In the genomic region with DNA sequence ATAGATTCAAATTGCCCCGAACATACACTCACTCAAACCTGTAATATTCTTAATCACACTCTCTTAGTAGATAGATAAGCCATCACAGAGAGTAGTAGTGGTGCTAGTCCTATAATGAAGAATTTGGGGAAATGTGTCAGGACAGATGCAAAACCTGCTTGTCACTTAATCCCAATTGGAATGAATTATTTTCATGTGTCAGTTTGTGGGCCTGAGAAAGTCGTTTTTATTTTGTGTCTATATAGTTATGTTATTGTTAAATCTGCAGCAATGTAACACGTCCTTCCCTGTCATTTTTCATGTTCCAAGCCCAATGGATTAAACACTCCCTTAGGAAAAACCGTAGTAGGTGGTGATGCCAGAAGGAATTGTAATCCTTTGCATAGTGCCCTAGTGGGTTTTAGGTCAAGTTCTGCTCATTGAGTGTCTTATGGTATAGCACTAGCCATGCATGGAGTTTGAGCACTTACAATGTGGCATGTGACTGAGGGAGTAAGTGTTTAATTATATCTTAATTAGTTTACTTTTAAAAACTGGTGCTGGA, we compare ENCODE assay signal across 11 cellular contexts.
DNase-seq lines count a peak whose midpoint lies in the region; ATAC-seq, FAIRE-seq and TF ChIP-seq lines count a peak whose summit lies in the region.
"Had no signal": no experiment of that assay in that cellular context is flagged by ENCODE, and none has a peak within 500 bp of the region (broad histone marks: within the 10 kb centered on the region; RNA-seq: fewer than 3 reads in every experiment).

No MANE protein-coding gene starts in this region.

- H3K27me3 ChIP-seq in SK-N-SH (ENCODE audit: insufficient read depth) (no peaks in the 10 kb centered on the region), HUES64 (ENCODE audit: insufficient read depth, low read length) (no peaks in the 10 kb centered on the region)
- H3K27me3 ChIP-seq: tibial artery had no signal

- TF ChIP-seq EP300 in SK-N-SH (IDR thresholded peaks at IDR 0.05; ENCODE audit: borderline replicate concordance in 1 of 2, low read depth in 1 of 2, low read length in 1 of 2): no peak

- no peaks in the 10 kb centered on the region for H3K9me3 Mint-ChIP-seq in activated CD4-positive, alpha-beta memory T cell treated with anti-CD3 and anti-CD28 coated beads, Interleukin-2, amount 10 ng/mL, durations not matched to agents 7 days and 5 days
- H3K9me3 Mint-ChIP-seq in natural killer cell: no peaks in the 10 kb centered on the region

- peak overlapping the region; percentile 82 for H3K4me3 Mint-ChIP-seq in activated CD4-positive, alpha-beta memory T cell treated with anti-CD3 and anti-CD28 coated beads, Interleukin-2, amount 10 ng/mL, durations not matched to agents 7 days and 5 days
- peak overlapping the region; percentile 45 for H3K4me3 Mint-ChIP-seq in natural killer cell

- ATAC-seq in SK-N-SH treated with all-trans-retinoic acid at 6 μM for 48 hours (no peak), natural killer cell (no peak), left lobe of liver (no peak)
- ATAC-seq: left ventricle myocardium superior had no signal

- 21% methylated on average over 4 of the region's 4 CpGs for WGBS in SK-N-SH (ENCODE audit: low lambda C conversion rate)
- WGBS in HUES64: 35% methylated on average over 3 of the region's 4 CpGs

- H3K4me1 Mint-ChIP-seq in activated CD4-positive, alpha-beta memory T cell treated with anti-CD3 and anti-CD28 coated beads, Interleukin-2, amount 10 ng/mL, durations not matched to agents 7 days and 5 days: peaks cover 54% of the 10 kb centered on the region
- H3K4me1 Mint-ChIP-seq in natural killer cell: peaks cover 36 to 41% of the 10 kb centered on the region in 2 donors

- H3K4me3 ChIP-seq in SK-N-SH (ENCODE audit: low read depth in 2 of 2, low read length in 1 of 2) (peak overlapping the region; percentile 40 to 42; a peak in 3 of 4 replicates), HUES64 (ENCODE audit: low read length) (peak overlapping the region; percentile 84)
- H3K4me3 ChIP-seq: tibial artery had no signal

- H3K9me2 ChIP-seq in SK-N-SH: no peaks in the 10 kb centered on the region

- H3K9me3 ChIP-seq in SK-N-SH (no peaks in the 10 kb centered on the region), HUES64 (ENCODE audit: insufficient read depth, low read depth, low read length) (no peaks in the 10 kb centered on the region)
- H3K9me3 ChIP-seq: tibial artery had no signal

- H2AFZ ChIP-seq in SK-N-SH (ENCODE audit: low read depth): peak overlapping the region; percentile 45; the same call in 1 of the 2 replicates

- H3K27me3 Mint-ChIP-seq in activated CD4-positive, alpha-beta memory T cell treated with anti-CD3 and anti-CD28 coated beads, Interleukin-2, amount 10 ng/mL, durations not matched to agents 7 days and 5 days: no peaks in the 10 kb centered on the region
- no peaks in the 10 kb centered on the region for H3K27me3 Mint-ChIP-seq in natural killer cell (ENCODE audit: low read depth in 2 of 2)

- H3K27ac Mint-ChIP-seq in activated CD4-positive, alpha-beta memory T cell treated with anti-CD3 and anti-CD28 coated beads, Interleukin-2, amount 10 ng/mL, durations not matched to agents 7 days and 5 days: peak overlapping the region; percentile 98
- H3K27ac Mint-ChIP-seq in natural killer cell: peak overlapping the region; percentile 97 to 98

- TF ChIP-seq CTCF in SK-N-SH (IDR thresholded peaks at IDR 0.05) (no peak), natural killer cell (IDR thresholded peaks at IDR 0.05) (no peak)

- no peaks in the 10 kb centered on the region for H4K20me1 ChIP-seq in SK-N-SH (ENCODE audit: insufficient read depth)

- H3K36me3 Mint-ChIP-seq in activated CD4-positive, alpha-beta memory T cell treated with anti-CD3 and anti-CD28 coated beads, Interleukin-2, amount 10 ng/mL, durations not matched to agents 7 days and 5 days (ENCODE audit: low read depth): peaks cover 38% of the 10 kb centered on the region
- no peaks in the 10 kb centered on the region for H3K36me3 Mint-ChIP-seq in natural killer cell

- H3K4me1 ChIP-seq in SK-N-SH (ENCODE audit: control insufficient read depth in 1 of 2, insufficient read depth in 2 of 2, low read depth in 1 of 2, low read length in 1 of 2) (peaks cover 12 to 18% of the 10 kb centered on the region in 2 experiments), HUES64 (ENCODE audit: insufficient read depth, low read length) (peaks cover 38% of the 10 kb centered on the region)

- H3F3A ChIP-seq in SK-N-SH (replicated peaks; ENCODE audit: insufficient read depth): peaks cover 43% of the 10 kb centered on the region

- peak overlapping the region; percentile 70 for H3K4me2 ChIP-seq in SK-N-SH

- no peak for TF ChIP-seq RAD21 in SK-N-SH (IDR thresholded peaks at IDR 0.05; ENCODE audit: low read length)

- intact Hi-C loops in natural killer cell (cut with micrococcal nuclease): no loop called here

- POLR2A ChIA-PET in SK-N-SH (lab: Yijun Ruan, JAX): no interaction called here
- POLR2A ChIA-PET in activated CD4-positive, alpha-beta memory T cell treated with anti-CD3 and anti-CD28 coated beads, Interleukin-2, amount 10 ng/mL, durations not matched to agents 7 days and 5 days (lab: Charles Lee): interaction anchor here (1.0 to 15.8 kb wide), 6 partner anchors 10 to 871 kb away, joined by 3 to 971 read pairs (median 39); a partner anchor contains a TSS

- H3K36me3 ChIP-seq in SK-N-SH (replicated peaks in 1 of 2; ENCODE audit: control insufficient read depth in 1 of 2, insufficient read depth in 2 of 2, low read length in 1 of 2) (peaks cover 10 to 18% of the 10 kb centered on the region in 2 experiments), HUES64 (ENCODE audit: insufficient read depth, low read length) (peaks cover 5% of the 10 kb centered on the region; the same call in 1 of the 2 replicates)
- H3K36me3 ChIP-seq: tibial artery had no signal

- H3K9ac ChIP-seq in SK-N-SH: peak overlapping the region; percentile 72; the same call in 1 of the 2 replicates
- peak overlapping the region; percentile 74; the same call in 1 of the 2 replicates for H3K9ac ChIP-seq in HUES64 (ENCODE audit: low read depth, low read length)

- H3K27ac ChIP-seq in SK-N-SH (ENCODE audit: low read depth in 2 of 2, low read length in 1 of 2) (peak overlapping the region; percentile 42 to 67), HUES64 (ENCODE audit: low read depth, low read length) (peak overlapping the region; percentile 11; the same call in 1 of the 2 replicates)
- H3K27ac ChIP-seq: tibial artery had no signal

- DNase-seq in SK-N-SH (no peak), natural killer cell (no peak), left lobe of liver (ENCODE audit: low spot score) (no peak), GM12891 (ENCODE audit: insufficient read length, low spot score) (no peak)
- DNase-seq in activated CD4-positive, alpha-beta memory T cell treated with anti-CD3 and anti-CD28 coated beads, Interleukin-2, amount 10 ng/mL, durations not matched to agents 7 days and 5 days: no peak
- no peak for DNase-seq in stimulated activated CD4-positive, alpha-beta T cell treated with anti-CD3 and anti-CD28 coated beads, Interleukin-4, amount 100 ng/mL, for 24 hours
- DNase-seq: left ventricle myocardium superior, SW 1271, tibial artery had no signal

- no peak for TF ChIP-seq POLR2A in GM12891 (IDR thresholded peaks at IDR 0.05; ENCODE audit: low read depth, low read length)

- FAIRE-seq in GM12891 (lab: Jason Lieb, UNC): no peak

- peaks cover 63% of the 10 kb centered on the region for H3K79me2 ChIP-seq in SK-N-SH (ENCODE audit: insufficient read depth)

- CTCF ChIA-PET in SK-N-SH (lab: Yijun Ruan, JAX): interaction anchor here (0.6 kb wide), 1 partner anchor 44 kb away, joined by 4 read pairs; no protein-coding TSS in a partner anchor
- CTCF ChIA-PET in activated CD4-positive, alpha-beta memory T cell treated with anti-CD3 and anti-CD28 coated beads, Interleukin-2, amount 10 ng/mL, durations not matched to agents 7 days and 5 days (lab: Charles Lee): no interaction called here

TF ChIP-seq in SK-N-SH, 30 proteins besides CTCF, POLR2A, EP300 and RAD21 (continues in another document):
- TF ChIP-seq FOXM1 (IDR thresholded peaks at IDR 0.05; ENCODE audit: low read depth) (no peak), ELF1 (IDR thresholded peaks at IDR 0.05) (no peak), GATA2 (CRISPR knock-in tag; IDR thresholded peaks at IDR 0.05) (no peak)
- TF ChIP-seq, protein P1, sequence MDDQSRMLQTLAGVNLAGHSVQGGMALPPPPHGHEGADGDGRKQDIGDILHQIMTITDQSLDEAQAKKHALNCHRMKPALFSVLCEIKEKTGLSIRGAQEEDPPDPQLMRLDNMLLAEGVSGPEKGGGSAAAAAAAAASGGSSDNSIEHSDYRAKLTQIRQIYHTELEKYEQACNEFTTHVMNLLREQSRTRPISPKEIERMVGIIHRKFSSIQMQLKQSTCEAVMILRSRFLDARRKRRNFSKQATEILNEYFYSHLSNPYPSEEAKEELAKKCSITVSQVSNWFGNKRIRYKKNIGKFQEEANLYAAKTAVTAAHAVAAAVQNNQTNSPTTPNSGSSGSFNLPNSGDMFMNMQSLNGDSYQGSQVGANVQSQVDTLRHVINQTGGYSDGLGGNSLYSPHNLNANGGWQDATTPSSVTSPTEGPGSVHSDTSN (IDR thresholded peaks at IDR 0.05): no peak

TF ChIP-seq in GM12891, 5 proteins besides CTCF, POLR2A, EP300 and RAD21:
- TF ChIP-seq POU2F2 (IDR thresholded peaks at IDR 0.05; ENCODE audit: low read depth, low read length) (no peak), PAX5 (IDR thresholded peaks at IDR 0.05; ENCODE audit: insufficient read depth, low read length, severe bottlenecking) (no peak), SPI1 (IDR thresholded peaks at IDR 0.05; ENCODE audit: low read depth, low read length) (no peak), POLR2AphosphoS5 (IDR thresholded peaks at IDR 0.05; ENCODE audit: low read depth, low read length) (no peak), TAF1 (IDR thresholded peaks at IDR 0.05; ENCODE audit: low read depth, low read length) (no peak)
